Comparison of ENCODE assay signal across 14 cellular contexts in the genomic region with DNA sequence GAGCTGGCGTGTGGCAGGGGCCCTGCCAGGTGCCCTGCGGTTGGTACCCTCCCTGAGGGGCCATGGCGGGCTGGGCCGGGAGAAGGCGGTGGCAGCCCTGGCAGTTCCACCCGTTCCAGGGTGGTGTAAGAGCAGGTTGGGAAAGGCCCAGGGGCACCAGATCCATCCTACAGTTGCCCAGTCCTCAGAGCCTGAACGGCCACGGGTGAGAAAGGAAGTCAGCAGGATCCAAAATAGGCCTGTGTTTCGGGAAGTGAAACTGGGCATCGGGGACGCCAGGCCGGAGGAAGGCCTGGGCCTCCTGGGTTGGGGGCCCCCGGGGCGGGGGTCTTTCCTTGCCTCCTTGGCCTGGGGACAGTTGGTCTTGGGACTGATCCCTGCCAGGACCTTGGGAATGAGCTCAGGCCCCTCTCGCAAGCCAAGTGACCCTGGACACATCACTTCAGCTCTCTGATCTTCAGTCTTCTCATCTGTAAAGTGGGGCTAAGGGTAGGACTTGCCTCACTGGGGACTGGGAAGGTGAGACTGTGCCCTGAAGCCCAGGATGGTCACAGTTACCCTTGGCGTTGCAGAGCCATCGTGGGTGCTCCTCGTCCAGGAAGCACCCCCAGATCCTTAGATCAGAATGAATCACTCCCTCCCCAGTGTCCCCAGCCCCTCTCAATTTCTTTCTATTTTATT. TPM values are rescaled to one million over a fixed set of nuclear protein-coding genes. Genes with fewer than 3 reads are reported as not detected.
DNase-seq lines count a peak whose midpoint lies in the region; ATAC-seq, FAIRE-seq and TF ChIP-seq lines count a peak whose summit lies in the region.
"Had no signal": no experiment of that assay in that cellular context is flagged by ENCODE, and none has a peak within 500 bp of the region (broad histone marks: within the 10 kb centered on the region; RNA-seq: fewer than 3 reads in every experiment).

No MANE protein-coding gene starts in this region.

- peak overlapping the region; percentile 8; the same call in 1 of the 2 replicates for H3K27ac ChIP-seq in DOHH2 (ENCODE audit: low read depth, low read length)
- H3K27ac ChIP-seq in K562 (ENCODE audit: extremely low read depth, low read depth, low read length) = no peak overlapping the region
- H3K27ac ChIP-seq: brain microvascular endothelial cell, psoas muscle, SJCRH30 had no signal

- H2AFZ ChIP-seq in K562 (ENCODE audit: low read depth, low read length) = no peak overlapping the region

- no peak for TF ChIP-seq CTCF in DOHH2 (IDR thresholded peaks at IDR 0.05; ENCODE audit: low read depth, low read length, poor library complexity, severe bottlenecking)
- TF ChIP-seq CTCF in K562 (IDR thresholded peaks at IDR 0.05 in 2 of 3, conservative IDR thresholded peaks at IDR 0.05 in 1 of 3; ENCODE audit: insufficient read depth in 2 of 3, low read depth in 1 of 3, low read length in 3 of 3) = no peak
- no peak for TF ChIP-seq CTCF in mucosa of descending colon (IDR thresholded peaks at IDR 0.05)

- no peaks in the 10 kb centered on the region for H3K9me2 ChIP-seq in DOHH2 (replicated peaks; ENCODE audit: control insufficient read depth, low read length)

- H3K4me1 ChIP-seq in DOHH2 (ENCODE audit: control insufficient read depth, low read length) (peaks cover 20% of the 10 kb centered on the region), K562 (replicated peaks in 1 of 2; ENCODE audit: control insufficient read depth in 2 of 2, insufficient read depth in 2 of 2, low read length in 2 of 2) (peaks cover 17 to 49% of the 10 kb centered on the region in 2 experiments; a peak in 4 of 5 replicates), mucosa of descending colon (ENCODE audit: low read depth) (no peaks in the 10 kb centered on the region)
- H3K4me1 ChIP-seq: SJCRH30 had no signal

- POLR2A ChIA-PET in K562 (lab: Yijun Ruan, JAX) = interaction anchor here (1.0 to 1.2 kb wide), 2 partner anchors 8 to 13 kb away, joined by 3 read pairs; no protein-coding TSS in a partner anchor

- H3K4me2 ChIP-seq in DOHH2 (ENCODE audit: low read length) (peak overlapping the region; percentile 91), K562 (ENCODE audit: insufficient read depth, low read length) (no peak overlapping the region)

- peak; percentile 67 for DNase-seq in NAMALWA (ENCODE audit: low spot score)
- no peak for DNase-seq in K562 (ENCODE audit: extremely low read depth in 1 of 4, low spot score in 3 of 4)
- DNase-seq in mucosa of descending colon = peak in 1 of 3 donors; percentile 23
- DNase-seq in NCI-H526 (lab: John Stamatoyannopoulos, UW) = no peak
- no peak for DNase-seq in SK-N-DZ (ENCODE audit: low spot score)
- no peak for DNase-seq in NK-92 (lab: John Stamatoyannopoulos, UW; ENCODE audit: unreplicated experiment)
- no peak for DNase-seq in middle frontal gyrus (ENCODE audit: extremely low spot score, low spot score)
- DNase-seq: activated T-cell treated with anti-CD3 and anti-CD28 coated beads, Interleukin-2, amount 50 U/mL, for 4 hours; brain microvascular endothelial cell; naive thymus-derived CD8-positive, alpha-beta T cell; NCI-H2107; psoas muscle; SJCRH30 had no signal

- CTCF ChIA-PET in K562 (lab: Yijun Ruan, JAX; ENCODE audit: low intra/inter-chr PET ratio) = no interaction called here

- ATAC-seq in K562 = no peak
- peak; percentile 10 for ATAC-seq in mucosa of descending colon
- ATAC-seq: activated T-cell treated with anti-CD3 and anti-CD28 coated beads, Interleukin-2, amount 50 U/mL, for 4 hours; naive thymus-derived CD8-positive, alpha-beta T cell; psoas muscle had no signal

- H3K27me3 ChIP-seq in DOHH2 (ENCODE audit: control insufficient read depth, low read length) (peaks cover 4% of the 10 kb centered on the region; the same call in 1 of the 2 replicates), K562 (ENCODE audit: control insufficient read depth in 2 of 2, insufficient read depth in 2 of 2, low read length in 2 of 2) (no peaks in the 10 kb centered on the region)

- H4K20me1 ChIP-seq in DOHH2 (ENCODE audit: control insufficient read depth, insufficient read depth, low read depth, low read length) (no peaks in the 10 kb centered on the region), K562 (replicated peaks; ENCODE audit: control insufficient read depth, insufficient read depth, low read length) (peaks cover 13% of the 10 kb centered on the region; the same call in 1 of the 2 replicates)

- H3K9ac ChIP-seq in K562 (ENCODE audit: insufficient read depth in 1 of 2, low read depth in 2 of 2, low read length in 2 of 2) = 0 out of 4 replicates have a peak overlapping the region, but pooled peaks of 1 of the 2 experiments have one; percentile 43

- no peak for TF ChIP-seq EP300 in K562 (IDR thresholded peaks at IDR 0.05; ENCODE audit: low read length)

- no peaks in the 10 kb centered on the region for H3F3A ChIP-seq in DOHH2 (ENCODE audit: control insufficient read depth, insufficient read depth)

- intact Hi-C loops in K562 (cut with micrococcal nuclease) = no loop called here
- intact Hi-C loops in mucosa of descending colon (cut with DNase I, micrococcal nuclease) = no loop called here

- H3K4me3 ChIP-seq in DOHH2 (ENCODE audit: low read length) (peak overlapping the region; percentile 55), K562 (no peak overlapping the region), mucosa of descending colon (no peak overlapping the region)
- H3K4me3 ChIP-seq: psoas muscle, SJCRH30 had no signal

- H3K79me2 ChIP-seq in DOHH2 (ENCODE audit: control insufficient read depth, low read length) (no peaks in the 10 kb centered on the region), K562 (ENCODE audit: control insufficient read depth, insufficient read depth, low read length) (peaks cover 6% of the 10 kb centered on the region; the same call in 2 of the 3 replicates)

- no TSS peak for BruUV-seq in K562 (replicated peaks; lab: Mats Ljungman, UMichigan)

- TF ChIP-seq RAD21 in K562 (CRISPR knock-in tag; conservative IDR thresholded peaks at IDR 0.05 in 1 of 2, IDR thresholded peaks at IDR 0.05 in 1 of 2) = no peak

- H3K36me3 ChIP-seq in DOHH2 (ENCODE audit: control insufficient read depth, low read length) = no peaks in the 10 kb centered on the region
- H3K36me3 ChIP-seq in K562 (ENCODE audit: control insufficient read depth, insufficient read depth, low read length) = peaks cover 16% of the 10 kb centered on the region; the same call in 2 of the 3 replicates
- no peaks in the 10 kb centered on the region for H3K36me3 ChIP-seq in mucosa of descending colon (ENCODE audit: low read depth)
- H3K36me3 ChIP-seq: brain microvascular endothelial cell, SJCRH30 had no signal

- TF ChIP-seq POLR2A in K562 (conservative IDR thresholded peaks at IDR 0.05) = no peak

- WGBS in K562 (ENCODE audit: insufficient coverage, low coverage, missing lambda C conversion rate) = 82% methylated on average over 16 of the region's 18 CpGs

- in situ Hi-C loops in K562 (cut with MboI) = no loop called here

- no peaks in the 10 kb centered on the region for H3K9me3 ChIP-seq in DOHH2 (ENCODE audit: control insufficient read depth, insufficient read depth, low read length)
- H3K9me3 ChIP-seq in K562 (replicated peaks; ENCODE audit: control insufficient read depth, insufficient read depth, low read depth, low read length) = no peaks in the 10 kb centered on the region
- H3K9me3 ChIP-seq in mucosa of descending colon = no peaks in the 10 kb centered on the region
- H3K9me3 ChIP-seq: psoas muscle, SJCRH30 had no signal

- no peak for FAIRE-seq in K562 (lab: Jason Lieb, UNC)

- H3K9me1 ChIP-seq in K562 (ENCODE audit: control insufficient read depth, insufficient read depth, low read length) = peaks cover 2% of the 10 kb centered on the region

TF ChIP-seq in K562, 482 proteins besides CTCF, POLR2A, EP300 and RAD21:
- TF ChIP-seq POLR2G (IDR thresholded peaks at IDR 0.05; ENCODE audit: low read depth, low read length) (0 out of 2 replicates have a peak, but pooled peaks have one; percentile 7), RBM25 (IDR thresholded peaks at IDR 0.05; ENCODE audit: low read depth, low read length, severe bottlenecking) (peak; percentile 44), ESRRB (CRISPR knock-in tag; IDR thresholded peaks at IDR 0.05; ENCODE audit: borderline replicate concordance) (no peak)

RNA-seq across cellular contexts. Expression of gene NOL4L, which starts 18.1 kb away (rescaled TPM):
- 83.7 and 101 TPM in 2 replicates for total RNA-seq in K562 (2011; cell fraction: chromatin; rRNA removed; ENCODE audit: low replicate concordance)
- 37.2 and 38.4 TPM in 2 replicates for total RNA-seq in K562 (2011; cell fraction: nucleolus; rRNA removed)
- 54.0 and 63.1 TPM in 2 replicates for total RNA-seq in K562 (2011; cell fraction: nucleoplasm; rRNA removed)
- total RNA-seq in K562 (2014; rRNA removed) (14.8 and 17.9 TPM in 2 replicates), K562 (2014; rRNA removed; fragmentation: Illumina TruSeq; extraction: Trizol) (9.7 and 10.6 TPM in 2 replicates), K562 (2015; rRNA removed; fragmentation: Illumina TruSeq; extraction: Trizol) (13.8 and 14.1 TPM in 2 replicates), K562 (2021) (33.2 and 36.2 TPM in 2 replicates), mucosa of descending colon (10 to 100 TPM; 46.1 to 75.3 (median 55.1) TPM)
- polyA plus RNA-seq in K562 (2011; rRNA removed) (11.6 and 15.4 TPM in 2 replicates), K562 (2014; fragmentation: Illumina TruSeq; extraction: Trizol) (14.8 and 16.0 TPM in 2 replicates), K562 (2014; fragmentation: Nextera tagmentation; extraction: Ambion mirVana) (1 to 10 TPM; 5.1 to 6.6 TPM), K562 (2014; rRNA removed) (13.6 and 15.9 TPM in 2 replicates)
- polyA plus RNA-seq in K562 (2011; cell fraction: cytosol; rRNA removed) = 9.9 and 14.8 TPM in 2 replicates
- 42.8 and 74.6 TPM in 2 replicates for polyA plus RNA-seq in K562 (2011; cell fraction: nucleus; rRNA removed)
- 15.9 and 17.9 TPM in 2 replicates for polyA plus RNA-seq in K562 (2012)
- 10.1 and 11.5 TPM in 2 replicates for polyA minus RNA-seq in K562 (2011; rRNA and poly(A)+ RNA removed)
- polyA minus RNA-seq in K562 (2011; cell fraction: cytosol; rRNA and poly(A)+ RNA removed) = 15.5 and 25.2 TPM in 2 replicates
- polyA minus RNA-seq in K562 (2011; cell fraction: nucleus; rRNA and poly(A)+ RNA removed) = 17.2 and 19.1 TPM in 2 replicates
- 28.6 and 29.6 TPM in 2 replicates for polyA plus RNA-seq in SK-N-DZ (2014; cell fraction: cytosol; rRNA removed)
- 40.7 and 52.5 TPM in 2 replicates for polyA plus RNA-seq in SK-N-DZ (2014; cell fraction: nucleus; rRNA removed)
